Comparison of ENCODE assay signal across 8 cellular contexts in genomic region chr3:52123106-52123708, GRCh38. TPM values are rescaled to one million over a fixed set of nuclear protein-coding genes. Genes with fewer than 3 reads are reported as not detected.
DNase-seq lines count a peak whose midpoint lies in the region; ATAC-seq and TF ChIP-seq lines count a peak whose summit lies in the region.

No MANE protein-coding gene starts in this region.

- H3K4me1 ChIP-seq in foreskin keratinocyte (peaks cover 15% of the 10 kb centered on the region), stomach (peaks cover 0 to 28% (median 12%) of the 10 kb centered on the region in 4 donors)

- 33 to 48% (median 46%) methylated on average over 5 to 10 of the region's 10 CpGs for WGBS in stomach, 5 donors

- TF ChIP-seq CTCF in foreskin keratinocyte (conservative IDR thresholded peaks at IDR 0.05): peak; percentile 98
- TF ChIP-seq CTCF in stomach (IDR thresholded peaks at IDR 0.05): peak in 6 of 7 experiments; percentile 60 to 93 (median 90)

- H3K27ac ChIP-seq in foreskin keratinocyte (no peak overlapping the region), stomach (peak overlapping the region in 2 of 5 donors; percentile 5 to 53)

- no peak for TF ChIP-seq POLR2A in stomach (IDR thresholded peaks at IDR 0.05)

- no peaks in the 10 kb centered on the region for H3K9me3 ChIP-seq in stomach

- ATAC-seq in HG03097 (IDR thresholded peaks at IDR 0.05; ENCODE audit: low FRiP score, unreplicated experiment) (peak; percentile 47), foreskin keratinocyte (peak; percentile 70)

- H3K4me3 ChIP-seq in stomach: no peak overlapping the region

- TF ChIP-seq EP300 in stomach (IDR thresholded peaks at IDR 0.05): no peak

- intact Hi-C loops in stomach (cut with DNase I; ENCODE audit: low total_unique reads): loop anchor here (5.0 kb wide), 1 partner anchor 121 kb away; no protein-coding TSS in a partner anchor

- DNase-seq in Daoy (ENCODE audit: low read depth) (peak; percentile 69), RPMI8226 (peak; percentile 61), activated gamma-delta T cell (lab: John Stamatoyannopoulos, UW) (peak; percentile 42), foreskin keratinocyte (peak in 1 of 2 donors; percentile 59), non-pigmented ciliary epithelial cell (ENCODE audit: low read depth) (peak; percentile 24), stomach (peak; percentile 78), NCI-H524 treated with DMSO at 0.1 percent for 48 hours (lab: John Stamatoyannopoulos, UW) (no peak)

- no peaks in the 10 kb centered on the region for H3K36me3 ChIP-seq in stomach

- H3K27me3 ChIP-seq in foreskin keratinocyte (no peaks in the 10 kb centered on the region), stomach (no peaks in the 10 kb centered on the region)

RNA-seq across cellular contexts. Expression of gene POC1A, which starts 31.0 kb away (rescaled TPM):
- 6.0 and 8.6 TPM in 2 replicates for total RNA-seq in Daoy (2014; rRNA removed; shearing (Covaris generic))
- total RNA-seq in foreskin keratinocyte (21.9 and 26.6 TPM in 2 replicates), stomach (10 to 100 TPM in 1 of 5 donors, 1 to 10 TPM in 3, not detected in 1; 1.8 to 23.2 (median 3.5) TPM)
- polyA plus RNA-seq in foreskin keratinocyte (29.6 and 36.5 TPM in 2 replicates), stomach (1 to 10 TPM; 3.0 to 4.4 (median 3.5) TPM)
